In the genomic region with DNA sequence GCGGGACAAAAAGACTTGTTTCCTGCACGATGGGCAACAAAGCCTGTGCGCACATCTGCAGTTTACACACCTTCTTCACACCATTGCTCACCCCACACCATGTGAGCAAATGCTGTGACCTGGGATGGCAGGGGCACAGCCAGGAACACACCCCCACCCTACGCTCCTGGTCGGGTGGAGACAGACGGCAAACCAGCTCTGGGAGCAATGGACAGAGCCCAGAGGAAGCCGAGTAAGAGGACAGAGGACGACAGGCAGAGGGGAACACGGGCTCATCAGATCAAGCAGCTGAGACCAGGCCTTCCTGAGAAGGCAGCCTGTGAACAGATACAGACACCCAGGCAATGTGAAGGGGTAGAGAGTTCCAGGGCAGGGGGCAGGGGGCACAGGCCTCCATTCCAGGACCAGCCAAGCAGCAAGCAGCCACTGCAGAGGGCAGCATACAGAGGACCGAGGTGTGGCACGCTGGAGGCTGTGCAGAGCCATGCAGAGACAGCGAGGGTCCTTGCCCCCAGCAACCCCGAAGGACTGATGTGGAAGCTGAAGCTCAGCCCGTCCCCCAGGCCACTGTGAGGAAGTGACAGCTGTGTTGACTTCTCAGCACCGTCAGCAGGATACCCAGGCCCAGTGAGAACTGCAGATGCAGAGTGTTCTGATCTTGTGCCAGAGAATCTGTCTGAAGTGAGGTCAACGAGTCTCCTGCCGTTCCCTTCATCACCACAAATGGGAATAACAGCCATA, we compare ENCODE assay signal across 17 cellular contexts. TPM values are rescaled to one million over a fixed set of nuclear protein-coding genes. Genes with fewer than 3 reads are reported as not detected.
A peak's percentile ranks its signal among the peaks of the same experiment; 100 is the strongest.
DNase-seq lines count a peak whose midpoint lies in the region; ATAC-seq, FAIRE-seq and TF ChIP-seq lines count a peak whose summit lies in the region.
"Had no signal": no experiment of that assay in that cellular context is flagged by ENCODE, and none has a peak within 500 bp of the region (broad histone marks: within the 10 kb centered on the region; RNA-seq: fewer than 3 reads in every experiment).

No MANE protein-coding gene starts in this region.

- H3K36me3 ChIP-seq in gastroesophageal sphincter, result no peaks in the 10 kb centered on the region
- H3K36me3 ChIP-seq in SK-N-SH (replicated peaks in 1 of 2; ENCODE audit: control insufficient read depth in 1 of 2, insufficient read depth in 2 of 2, low read length in 1 of 2), result no peaks in the 10 kb centered on the region
- H3K36me3 ChIP-seq: cardiac muscle cell had no signal

- peaks cover 5% of the 10 kb centered on the region for H3K36me3 Mint-ChIP-seq in nephron progenitor cell (ENCODE audit: low read depth)

- H3K9me2 ChIP-seq in SK-N-SH, result no peaks in the 10 kb centered on the region

- H3K9me3 Mint-ChIP-seq in nephron progenitor cell, result no peaks in the 10 kb centered on the region
- H3K9me3 Mint-ChIP-seq: type B pancreatic cell had no signal

- H3F3A ChIP-seq in SK-N-SH (replicated peaks; ENCODE audit: insufficient read depth), result no peaks in the 10 kb centered on the region

- H3K27ac Mint-ChIP-seq in nephron progenitor cell, result peak overlapping the region; percentile 83
- H3K27ac Mint-ChIP-seq: progenitor cell of endocrine pancreas had no signal

- H3K9ac ChIP-seq in SK-N-SH, result no peak overlapping the region

- in situ Hi-C loops in astrocyte of the spinal cord (cut with HindIII; ENCODE audit: low sequenced_read_pairs), result no loop called here

- no peak for TF ChIP-seq CTCF in GM10248 (IDR thresholded peaks at IDR 0.05; ENCODE audit: control extremely low read depth, extremely low read depth, low read depth, missing control alignments)
- TF ChIP-seq CTCF in astrocyte of the spinal cord (IDR thresholded peaks at IDR 0.05; ENCODE audit: low read depth, low read length), result no peak
- no peak for TF ChIP-seq CTCF in nephron progenitor cell (IDR thresholded peaks at IDR 0.05)
- no peak for TF ChIP-seq CTCF in gastroesophageal sphincter (IDR thresholded peaks at IDR 0.05)
- no peak for TF ChIP-seq CTCF in SK-N-SH (IDR thresholded peaks at IDR 0.05)

- H3K4me3 Mint-ChIP-seq in nephron progenitor cell, result no peak overlapping the region

- H3K9me3 ChIP-seq in gastroesophageal sphincter (no peaks in the 10 kb centered on the region), SK-N-SH (no peaks in the 10 kb centered on the region)

- H2AFZ ChIP-seq in SK-N-SH (ENCODE audit: low read depth), result no peak overlapping the region

- FAIRE-seq in H54 (lab: Jason Lieb, UNC) (no peak), RCC 7860 (lab: Jason Lieb, UNC) (no peak)

- no peak for TF ChIP-seq RAD21 in SK-N-SH (IDR thresholded peaks at IDR 0.05; ENCODE audit: low read length)

- CTCF ChIA-PET in GM10248 (lab: Yijun Ruan, JAX), result interaction anchor here (0.9 to 3.1 kb wide), 10 partner anchors 9 to 57 kb away, joined by 3 to 27 read pairs (median 6); a partner anchor contains a TSS
- CTCF ChIA-PET in SK-N-SH (lab: Yijun Ruan, JAX), result interaction anchor here (1.1 to 3.6 kb wide), 4 partner anchors 9 to 56 kb away, joined by 3 to 15 read pairs (median 7); no protein-coding TSS in a partner anchor

- TF ChIP-seq EP300 in gastroesophageal sphincter (IDR thresholded peaks at IDR 0.05), result no peak
- no peak for TF ChIP-seq EP300 in SK-N-SH (IDR thresholded peaks at IDR 0.05; ENCODE audit: borderline replicate concordance in 1 of 2, low read depth in 1 of 2, low read length in 1 of 2)

- peak overlapping the region in 1 of 4 donors; percentile 28 for H3K27ac ChIP-seq in gastroesophageal sphincter
- H3K27ac ChIP-seq in SK-N-SH (ENCODE audit: low read depth in 2 of 2, low read length in 1 of 2), result no peak overlapping the region; a peak in 1 of 4 replicates
- H3K27ac ChIP-seq: cardiac muscle cell, SK-N-MC had no signal

- H3K27me3 ChIP-seq in gastroesophageal sphincter, result no peaks in the 10 kb centered on the region
- H3K27me3 ChIP-seq in SK-N-SH (ENCODE audit: insufficient read depth), result no peaks in the 10 kb centered on the region
- H3K27me3 ChIP-seq: cardiac muscle cell had no signal

- no peaks in the 10 kb centered on the region for H4K20me1 ChIP-seq in SK-N-SH (ENCODE audit: insufficient read depth)

- ATAC-seq in gastroesophageal sphincter, result no peak

- DNase-seq in GM10248 (ENCODE audit: extremely low spot score), result peak; percentile 11
- DNase-seq in NCI-H1694 (lab: John Stamatoyannopoulos, UW), result peak; percentile 44
- peak; percentile 46 for DNase-seq in astrocyte of the spinal cord (ENCODE audit: low read depth, low spot score)
- no peak for DNase-seq in nephron progenitor cell
- no peak for DNase-seq in SK-N-SH
- DNase-seq in H54 (ENCODE audit: insufficient read length, low spot score), result no peak
- no peak for DNase-seq in RCC 7860 (ENCODE audit: low spot score)
- DNase-seq: activated gamma-delta T cell; AML-193; DND-41; NCI-H1436; stimulated activated CD4-positive, alpha-beta T cell treated with anti-CD3 and anti-CD28 coated beads, Interleukin-1b, Interleukin-23, amount 100 ng/mL, for 48 hours had no signal

- peaks cover 40% of the 10 kb centered on the region for H3K4me1 Mint-ChIP-seq in nephron progenitor cell

- 37 to 57% methylated on average over 3 to 4 of the region's 17 CpGs for WGBS in gastroesophageal sphincter (ENCODE audit: low coverage in 1 of 2), 2 donors
- 78% methylated on average over 12 of the region's 17 CpGs for WGBS in SK-N-SH (ENCODE audit: low lambda C conversion rate)

- POLR2A ChIA-PET in GM10248 (lab: Yijun Ruan, JAX), result no interaction called here
- POLR2A ChIA-PET in SK-N-SH (lab: Yijun Ruan, JAX), result no interaction called here

- peaks cover 0 to 15% (median 0%) of the 10 kb centered on the region in 3 donors for H3K4me1 ChIP-seq in gastroesophageal sphincter
- H3K4me1 ChIP-seq in SK-N-SH (ENCODE audit: control insufficient read depth in 1 of 2, insufficient read depth in 2 of 2, low read depth in 1 of 2, low read length in 1 of 2), result peaks cover 0 to 8% of the 10 kb centered on the region in 2 experiments; a peak in 1 of 4 replicates

- H3K4me2 ChIP-seq in SK-N-SH, result no peak overlapping the region

- H3K27me3 Mint-ChIP-seq in nephron progenitor cell (ENCODE audit: low read depth, poor library complexity), result no peaks in the 10 kb centered on the region
- H3K27me3 Mint-ChIP-seq: progenitor cell of endocrine pancreas, type B pancreatic cell had no signal

- TF ChIP-seq POLR2A in gastroesophageal sphincter (IDR thresholded peaks at IDR 0.05), result no peak
- TF ChIP-seq POLR2A in H54 (IDR thresholded peaks at IDR 0.05; ENCODE audit: low read depth, low read length), result no peak

- H3K79me2 ChIP-seq in SK-N-SH (ENCODE audit: insufficient read depth), result no peaks in the 10 kb centered on the region

- H3K4me3 ChIP-seq in astrocyte of the spinal cord (ENCODE audit: low read depth, low read length) (no peak overlapping the region), gastroesophageal sphincter (no peak overlapping the region), SK-N-SH (ENCODE audit: low read depth in 2 of 2, low read length in 1 of 2) (no peak overlapping the region)
- H3K4me3 ChIP-seq: cardiac muscle cell, SK-N-MC had no signal

TF ChIP-seq in SK-N-SH, 30 proteins besides CTCF, POLR2A, EP300 and RAD21:
- TF ChIP-seq YY1 (IDR thresholded peaks at IDR 0.05; ENCODE audit: low read depth), result no peak
- TF ChIP-seq, protein P1, sequence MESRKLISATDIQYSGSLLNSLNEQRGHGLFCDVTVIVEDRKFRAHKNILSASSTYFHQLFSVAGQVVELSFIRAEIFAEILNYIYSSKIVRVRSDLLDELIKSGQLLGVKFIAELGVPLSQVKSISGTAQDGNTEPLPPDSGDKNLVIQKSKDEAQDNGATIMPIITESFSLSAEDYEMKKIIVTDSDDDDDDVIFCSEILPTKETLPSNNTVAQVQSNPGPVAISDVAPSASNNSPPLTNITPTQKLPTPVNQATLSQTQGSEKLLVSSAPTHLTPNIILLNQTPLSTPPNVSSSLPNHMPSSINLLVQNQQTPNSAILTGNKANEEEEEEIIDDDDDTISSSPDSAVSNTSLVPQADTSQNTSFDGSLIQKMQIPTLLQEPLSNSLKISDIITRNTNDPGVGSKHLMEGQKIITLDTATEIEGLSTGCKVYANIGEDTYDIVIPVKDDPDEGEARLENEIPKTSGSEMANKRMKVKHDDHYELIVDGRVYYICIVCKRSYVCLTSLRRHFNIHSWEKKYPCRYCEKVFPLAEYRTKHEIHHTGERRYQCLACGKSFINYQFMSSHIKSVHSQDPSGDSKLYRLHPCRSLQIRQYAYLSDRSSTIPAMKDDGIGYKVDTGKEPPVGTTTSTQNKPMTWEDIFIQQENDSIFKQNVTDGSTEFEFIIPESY (IDR thresholded peaks at IDR 0.05; ENCODE audit: borderline replicate concordance, low read depth), result no peak
- TF ChIP-seq FOXM1 (IDR thresholded peaks at IDR 0.05; ENCODE audit: low read depth), result no peak
- TF ChIP-seq NFIC (IDR thresholded peaks at IDR 0.05; ENCODE audit: borderline replicate concordance), result no peak
- TF ChIP-seq, protein P2, sequence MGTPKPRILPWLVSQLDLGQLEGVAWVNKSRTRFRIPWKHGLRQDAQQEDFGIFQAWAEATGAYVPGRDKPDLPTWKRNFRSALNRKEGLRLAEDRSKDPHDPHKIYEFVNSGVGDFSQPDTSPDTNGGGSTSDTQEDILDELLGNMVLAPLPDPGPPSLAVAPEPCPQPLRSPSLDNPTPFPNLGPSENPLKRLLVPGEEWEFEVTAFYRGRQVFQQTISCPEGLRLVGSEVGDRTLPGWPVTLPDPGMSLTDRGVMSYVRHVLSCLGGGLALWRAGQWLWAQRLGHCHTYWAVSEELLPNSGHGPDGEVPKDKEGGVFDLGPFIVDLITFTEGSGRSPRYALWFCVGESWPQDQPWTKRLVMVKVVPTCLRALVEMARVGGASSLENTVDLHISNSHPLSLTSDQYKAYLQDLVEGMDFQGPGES (IDR thresholded peaks at IDR 0.05; ENCODE audit: low read depth, low read length), result no peak
TF ChIP-seq in SK-N-SH: peak in this region for 0.

RNA-seq across cellular contexts. Expression of a gene that starts 46.2 kb away (rescaled TPM):
- total RNA-seq in gastroesophageal sphincter, result 10 to 100 TPM in 1 of 4 donors, 1 to 10 TPM in 3; 3.7 to 14.0 (median 8.6) TPM
- polyA plus RNA-seq in SK-N-SH (2012; rRNA removed), result 4.0 and 4.3 TPM in 2 replicates
- polyA plus RNA-seq in SK-N-SH (2012; cell fraction: cytosol; rRNA removed), result 4.1 and 4.2 TPM in 2 replicates
- polyA plus RNA-seq in SK-N-SH (2012; cell fraction: nucleus; rRNA removed), result 3.9 and 5.1 TPM in 2 replicates

Comparison
In these comparisons a context has a peak if more than half of its experiments do, and no peak if none do; other contexts are left out.
1. DNase-seq: peak in GM10248 (single experiment), NCI-H1694 (single experiment) and astrocyte of the spinal cord (single experiment); none in nephron progenitor cell (single experiment), SK-N-SH (single experiment), H54 (single experiment) and RCC 7860 (single experiment).